In genomic region chr11:111878385-111878765, GRCh38 we compare ENCODE assay signal across 6 cellular contexts. TPM values are rescaled to one million over a fixed set of nuclear protein-coding genes. Genes with fewer than 3 reads are reported as not detected.
DNase-seq lines count a peak whose midpoint lies in the region; ATAC-seq and TF ChIP-seq lines count a peak whose summit lies in the region.

No MANE protein-coding gene starts in this region.

- H3K4me1 ChIP-seq in adipocyte (ENCODE audit: control insufficient read depth, insufficient read depth, low read length) = peaks cover 11% of the 10 kb centered on the region
- no peaks in the 10 kb centered on the region for H3K4me1 ChIP-seq in mucosa of descending colon (ENCODE audit: low read depth)

- no peaks in the 10 kb centered on the region for H3K27me3 ChIP-seq in adipocyte (replicated peaks; ENCODE audit: control insufficient read depth, insufficient read depth, low read length)

- intact Hi-C loops in mucosa of descending colon (cut with DNase I, micrococcal nuclease) = no loop called here

- ATAC-seq in HG02938 (IDR thresholded peaks at IDR 0.05; ENCODE audit: unreplicated experiment) (peak; percentile 3), mucosa of descending colon (peak; percentile 6)

- TF ChIP-seq CTCF in mucosa of descending colon (IDR thresholded peaks at IDR 0.05) = no peak

- peak; percentile 73 for DNase-seq in DMS 273 (lab: John Stamatoyannopoulos, UW; ENCODE audit: unreplicated experiment)
- DNase-seq in adipocyte (ENCODE audit: low read depth) = peak; percentile 30
- DNase-seq in mucosa of descending colon = no peak
- DNase-seq in epidermal melanocyte (ENCODE audit: insufficient read length, low spot score) = no peak
- DNase-seq in retina = no peak

- H3K9me3 ChIP-seq in adipocyte (ENCODE audit: control insufficient read depth, low read length) = no peaks in the 10 kb centered on the region
- H3K9me3 ChIP-seq in mucosa of descending colon = no peaks in the 10 kb centered on the region

- H3K9ac ChIP-seq in adipocyte (ENCODE audit: low read length) = peak overlapping the region; percentile 82

- H3K36me3 ChIP-seq in adipocyte (ENCODE audit: control insufficient read depth, insufficient read depth, low read length, severe bottlenecking) = peaks cover 9% of the 10 kb centered on the region
- no peaks in the 10 kb centered on the region for H3K36me3 ChIP-seq in mucosa of descending colon (ENCODE audit: low read depth)

- H3K4me3 ChIP-seq in adipocyte (ENCODE audit: low read length) = peak overlapping the region; percentile 83
- H3K4me3 ChIP-seq in mucosa of descending colon = peak overlapping the region; percentile 10

RNA-seq across cellular contexts. Expression of gene FDXACB1, which starts 0.6 kb away (rescaled TPM):
- 1 to 10 TPM; 1.7 to 2.7 (median 2.3) TPM for total RNA-seq in mucosa of descending colon

RNA-seq across cellular contexts. Expression of gene CFAP68, which starts 1.0 kb away (rescaled TPM):
- total RNA-seq in mucosa of descending colon = 10 to 100 TPM; 12.2 to 26.4 (median 19.1) TPM

RNA-seq across cellular contexts. Expression of gene ALG9, which starts 7.0 kb away (rescaled TPM):
- 10 to 100 TPM; 16.7 to 29.3 (median 21.1) TPM for total RNA-seq in mucosa of descending colon

RNA-seq across cellular contexts. Expression of gene CRYAB, which starts 33.2 kb away (rescaled TPM):
- 100 to 1,000 TPM in 1 of 3 donors, 10 to 100 TPM in 2; 13.8 to 331 (median 30.7) TPM for total RNA-seq in mucosa of descending colon

RNA-seq across cellular contexts. Expression of gene HSPB2, which starts 34.2 kb away (rescaled TPM):
- total RNA-seq in mucosa of descending colon = 1 to 10 TPM in 2 of 3 donors, not detected in 1; 1.4 to 4.8 TPM

Comparison
In these comparisons a context has a peak if more than half of its experiments do, and no peak if none do; other contexts are left out.
1. DNase-seq: peak in DMS 273 (single experiment) and adipocyte (single experiment); none in mucosa of descending colon (0 of 3), epidermal melanocyte (single experiment) and retina (single experiment).